ENCODE assay signal across 10 cellular contexts in genomic region chr2:47002480-47003381, GRCh38.
DNase-seq lines count a peak whose midpoint lies in the region; ATAC-seq lines count a peak whose summit lies in the region.
"Had no signal": no experiment of that assay in that cellular context is flagged by ENCODE, and none has a peak within 500 bp of the region (broad histone marks: within the 10 kb centered on the region; RNA-seq: fewer than 3 reads in every experiment).

No MANE protein-coding gene starts in this region.

- H3K27me3 Mint-ChIP-seq in activated naive CD4-positive, alpha-beta T cell treated with anti-CD3 and anti-CD28 coated beads, Interleukin-2, amount 50 U/mL, for 24 hours: no peaks in the 10 kb centered on the region
- H3K27me3 Mint-ChIP-seq in activated naive CD4-positive, alpha-beta T cell treated with anti-CD3 and anti-CD28 coated beads for 36 hours (ENCODE audit: low read depth): no peaks in the 10 kb centered on the region
- H3K27me3 Mint-ChIP-seq: T-cell had no signal

- H3K9me3 ChIP-seq in adipocyte (ENCODE audit: control insufficient read depth, low read length): no peaks in the 10 kb centered on the region
- H3K9me3 ChIP-seq: neutrophil had no signal

- H3K9ac ChIP-seq in adipocyte (ENCODE audit: low read length): peak overlapping the region; percentile 5

- peak overlapping the region; percentile 1 for H3K27ac Mint-ChIP-seq in activated naive CD4-positive, alpha-beta T cell treated with anti-CD3 and anti-CD28 coated beads, Interleukin-2, amount 50 U/mL, for 24 hours
- H3K27ac Mint-ChIP-seq in activated naive CD4-positive, alpha-beta T cell treated with anti-CD3 and anti-CD28 coated beads for 36 hours: no peak overlapping the region
- H3K27ac Mint-ChIP-seq: T-cell had no signal

- H3K4me3 Mint-ChIP-seq in activated naive CD4-positive, alpha-beta T cell treated with anti-CD3 and anti-CD28 coated beads, Interleukin-2, amount 50 U/mL, for 24 hours: no peak overlapping the region
- H3K4me3 Mint-ChIP-seq in activated naive CD4-positive, alpha-beta T cell treated with anti-CD3 and anti-CD28 coated beads for 36 hours: no peak overlapping the region
- H3K4me3 Mint-ChIP-seq: T-cell had no signal

- no peaks in the 10 kb centered on the region for H3K27me3 ChIP-seq in adipocyte (replicated peaks; ENCODE audit: control insufficient read depth, insufficient read depth, low read length)
- H3K27me3 ChIP-seq: neutrophil had no signal

- peaks cover 32% of the 10 kb centered on the region for H3K4me1 ChIP-seq in adipocyte (ENCODE audit: control insufficient read depth, insufficient read depth, low read length)

- H3K36me3 Mint-ChIP-seq in activated naive CD4-positive, alpha-beta T cell treated with anti-CD3 and anti-CD28 coated beads, Interleukin-2, amount 50 U/mL, for 24 hours: peaks cover 6% of the 10 kb centered on the region
- H3K36me3 Mint-ChIP-seq in activated naive CD4-positive, alpha-beta T cell treated with anti-CD3 and anti-CD28 coated beads for 36 hours (ENCODE audit: low read depth): peaks cover 29% of the 10 kb centered on the region

- ATAC-seq in GM18502 (IDR thresholded peaks at IDR 0.05; ENCODE audit: poor library complexity, unreplicated experiment) (no peak), HG02884 (IDR thresholded peaks at IDR 0.05; ENCODE audit: unreplicated experiment) (no peak)

- intact Hi-C loops in activated naive CD4-positive, alpha-beta T cell treated with anti-CD3 and anti-CD28 coated beads for 36 hours (cut with micrococcal nuclease): no loop called here

- H3K27ac ChIP-seq in substantia nigra (ENCODE audit: low read depth, low read length, poor library complexity, severe bottlenecking): peak overlapping the region; percentile 92
- H3K27ac ChIP-seq: neutrophil had no signal

- H3K36me3 ChIP-seq in adipocyte (ENCODE audit: control insufficient read depth, insufficient read depth, low read length, severe bottlenecking): peaks cover 46% of the 10 kb centered on the region

- DNase-seq in activated naive CD4-positive, alpha-beta T cell treated with anti-CD3 and anti-CD28 coated beads for 36 hours: no peak
- no peak for DNase-seq in adipocyte (ENCODE audit: low read depth)
- peak; percentile 58 for DNase-seq in iPS-NIHi11 (ENCODE audit: low spot score)
- DNase-seq in substantia nigra (lab: John Stamatoyannopoulos, UW): peak in 46 of 49 donors; percentile 31 to 96 (median 80)
- DNase-seq in HUDEP-2 (lab: John Stamatoyannopoulos, UW; ENCODE audit: unreplicated experiment in 76 of 76): no peak

- no peak overlapping the region for H3K4me3 ChIP-seq in adipocyte (ENCODE audit: low read length)

- CTCF ChIA-PET in activated naive CD4-positive, alpha-beta T cell treated with anti-CD3 and anti-CD28 coated beads for 36 hours (lab: Charles Lee): no interaction called here

- H3K4me1 Mint-ChIP-seq in activated naive CD4-positive, alpha-beta T cell treated with anti-CD3 and anti-CD28 coated beads, Interleukin-2, amount 50 U/mL, for 24 hours: no peaks in the 10 kb centered on the region
- H3K4me1 Mint-ChIP-seq in activated naive CD4-positive, alpha-beta T cell treated with anti-CD3 and anti-CD28 coated beads for 36 hours (ENCODE audit: low read depth): no peaks in the 10 kb centered on the region
- H3K4me1 Mint-ChIP-seq: T-cell had no signal

- H3K9me3 Mint-ChIP-seq in activated naive CD4-positive, alpha-beta T cell treated with anti-CD3 and anti-CD28 coated beads, Interleukin-2, amount 50 U/mL, for 24 hours: no peaks in the 10 kb centered on the region
- no peaks in the 10 kb centered on the region for H3K9me3 Mint-ChIP-seq in activated naive CD4-positive, alpha-beta T cell treated with anti-CD3 and anti-CD28 coated beads for 36 hours
- H3K9me3 Mint-ChIP-seq: T-cell had no signal

Comparison
In these comparisons a context has a peak if more than half of its experiments do, and no peak if none do; other contexts are left out.
1. DNase-seq: peak in iPS-NIHi11 (single experiment) and substantia nigra (46 of 49); none in activated naive CD4-positive, alpha-beta T cell treated with anti-CD3 and anti-CD28 coated beads for 36 hours (single experiment), adipocyte (single experiment) and HUDEP-2 (0 of 76).